In genomic region chr3:123684636-123685035, GRCh38 we compare ENCODE assay signal across 25 cellular contexts.
DNase-seq lines count a peak whose midpoint lies in the region; ATAC-seq and TF ChIP-seq lines count a peak whose summit lies in the region.
"Had no signal": no experiment of that assay in that cellular context is flagged by ENCODE, and none has a peak within 500 bp of the region (broad histone marks: within the 10 kb centered on the region; RNA-seq: fewer than 3 reads in every experiment).

No MANE protein-coding gene starts in this region.

- H3K36me3 ChIP-seq in ascending aorta (peaks cover 64 to 75% of the 10 kb centered on the region in 2 donors), gastroesophageal sphincter (peaks cover 0 to 73% of the 10 kb centered on the region in 2 donors), rectal smooth muscle tissue (ENCODE audit: control insufficient read depth, insufficient read depth, low read length) (peaks cover 20% of the 10 kb centered on the region), transverse colon (no peaks in the 10 kb centered on the region)
- H3K36me3 ChIP-seq: MG63 had no signal

- H3K9ac ChIP-seq in rectal smooth muscle tissue (ENCODE audit: low read length): no peak overlapping the region

- intact Hi-C loops in ascending aorta (cut with DNase I) (no loop called here), transverse colon (cut with DNase I; ENCODE audit: low total_unique reads) (no loop called here)

- H3K27me3 ChIP-seq in ascending aorta (no peaks in the 10 kb centered on the region), gastroesophageal sphincter (no peaks in the 10 kb centered on the region), rectal smooth muscle tissue (ENCODE audit: control insufficient read depth, insufficient read depth, low read length) (no peaks in the 10 kb centered on the region), transverse colon (no peaks in the 10 kb centered on the region)
- H3K27me3 ChIP-seq: MG63 had no signal

- WGBS in gastroesophageal sphincter (ENCODE audit: low coverage in 1 of 2), 2 donors: 50 to 58% methylated on average over 6 to 7 of the region's 7 CpGs
- 95% methylated on average over 7 of the region's 7 CpGs; no CpG with 5 or more reads in 1 of the 2 donors for WGBS in transverse colon (ENCODE audit: low coverage in 1 of 2), 2 donors

- DNase-seq in ascending aorta (ENCODE audit: low spot score in 2 of 2): no peak
- no peak for DNase-seq in transverse colon
- DNase-seq in UCSD-AML1 (lab: John Stamatoyannopoulos, UW; ENCODE audit: unreplicated experiment): no peak
- DNase-seq in inferior parietal cortex (ENCODE audit: extremely low spot score): no peak
- DNase-seq in RKO (ENCODE audit: low spot score): no peak
- DNase-seq in putamen (ENCODE audit: low spot score): no peak
- DNase-seq: Caco-2; CD8-positive, alpha-beta T cell; H9; KG1; MG63; NCI-H1048; NCI-H1417; NCI-H1694 treated with DMSO at 0.1 percent for 48 hours; NCI-H2081; NCI-H2227 treated with DMSO at 0.1 percent for 48 hours; NCI-H526 treated with DMSO at 0.1 percent for 48 hours; PC-9; RPMI8226; SHP77 had no signal

- peak overlapping the region; percentile 91 to 92 for H3K27ac ChIP-seq in ascending aorta
- H3K27ac ChIP-seq in gastroesophageal sphincter: peak overlapping the region; percentile 94 to 97 (median 96)
- peak overlapping the region; percentile 86 for H3K27ac ChIP-seq in rectal smooth muscle tissue (ENCODE audit: low read depth, low read length)
- H3K27ac ChIP-seq in transverse colon: peak overlapping the region; percentile 41 to 89 (median 78)
- H3K27ac ChIP-seq: 22Rv1, C4-2B, PC-9 had no signal

- in situ Hi-C loops in transverse colon (cut with MboI; ENCODE audit: low pct_ligation_motif_present in 1 of 4, low pct_unique_long_range_greater_than_20kb in 1 of 4, low sequenced_read_pairs in 3 of 4): no loop called here

- no peak for ATAC-seq in gastroesophageal sphincter
- ATAC-seq: CD8-positive, alpha-beta T cell; GM23338 had no signal

- no peak for TF ChIP-seq CTCF in ascending aorta (IDR thresholded peaks at IDR 0.05)
- TF ChIP-seq CTCF in gastroesophageal sphincter (IDR thresholded peaks at IDR 0.05): no peak
- TF ChIP-seq CTCF in transverse colon (IDR thresholded peaks at IDR 0.05): no peak

- H3K9me3 ChIP-seq in ascending aorta (no peaks in the 10 kb centered on the region), gastroesophageal sphincter (no peaks in the 10 kb centered on the region), transverse colon (no peaks in the 10 kb centered on the region)
- H3K9me3 ChIP-seq: Caco-2, MG63 had no signal

- H3K4me1 ChIP-seq in ascending aorta (peaks cover 22 to 66% of the 10 kb centered on the region in 2 donors), gastroesophageal sphincter (peaks cover 10 to 100% (median 21%) of the 10 kb centered on the region in 3 donors), rectal smooth muscle tissue (ENCODE audit: control insufficient read depth, insufficient read depth, low read length) (peaks cover 42% of the 10 kb centered on the region), transverse colon (peaks cover 5 to 36% (median 14%) of the 10 kb centered on the region in 4 donors)
- H3K4me1 ChIP-seq: Caco-2 had no signal

- TF ChIP-seq POLR2A in gastroesophageal sphincter (IDR thresholded peaks at IDR 0.05): no peak
- no peak for TF ChIP-seq POLR2A in transverse colon (IDR thresholded peaks at IDR 0.05)

- H3K4me3 ChIP-seq in ascending aorta (no peak overlapping the region), gastroesophageal sphincter (no peak overlapping the region), rectal smooth muscle tissue (ENCODE audit: low read length) (no peak overlapping the region), transverse colon (no peak overlapping the region)
- H3K4me3 ChIP-seq: GM23338, MG63, PC-9 had no signal

- TF ChIP-seq EP300 in gastroesophageal sphincter (IDR thresholded peaks at IDR 0.05) (no peak), transverse colon (IDR thresholded peaks at IDR 0.05; ENCODE audit: low read depth) (no peak)
